Comparison of ENCODE assay signal across 24 cellular contexts in genomic region chr11:38990139-38990538, GRCh38.
"Had no signal": no experiment of that assay in that cellular context is flagged by ENCODE, and none has a peak within 500 bp of the region (broad histone marks: within the 10 kb centered on the region; RNA-seq: fewer than 3 reads in every experiment).

No MANE protein-coding gene starts in this region.

- H3K27ac ChIP-seq: PC-9, SK-N-MC, VCaP had no signal

- H2AFZ ChIP-seq: PC-9 had no signal

- H3K4me2 ChIP-seq: PC-9 had no signal

- DNase-seq: activated CD4-positive, alpha-beta memory T cell treated with anti-CD3 and anti-CD28 coated beads, Interleukin-2, amount 10 ng/mL, durations not matched to agents 7 days and 5 days; activated CD4-positive, alpha-beta T cell treated with anti-CD3 and anti-CD28 coated beads for 36 hours; activated CD4-positive, alpha-beta T cell treated with anti-CD3 and anti-CD28 coated beads, Interleukin-2, amount 50 U/mL, for 1 hour; activated CD8-positive, alpha-beta memory T cell treated with anti-CD3 and anti-CD28 coated beads, Interleukin-2, amount 50 U/mL, for 4 hours; activated gamma-delta T cell treated with Interleukin-2 at 50 U/mL for 16 hours; activated naive CD4-positive, alpha-beta T cell treated with anti-CD3 and anti-CD28 coated beads, Interleukin-2, amount 10 ng/mL, durations not matched to agents 7 days and 5 days; activated naive CD8-positive, alpha-beta T cell treated with anti-CD3 and anti-CD28 coated beads for 36 hours; activated T-cell treated with anti-CD3 and anti-CD28 coated beads, Interleukin-2, amount 50 U/mL, for 72 hours; anterior cingulate cortex; central memory CD4-positive, alpha-beta T cell; Karpas-422; NCI-H1048; NCI-H146; NCI-H1930; NCI-H2107; NCI-H2171 treated with DMSO at 0.1 percent for 48 hours; NCI-H226; NCI-H69; PC-9; T-helper 1 cell had no signal

- H3K4me3 ChIP-seq: K562, PC-9, SK-N-MC had no signal

- ATAC-seq: activated CD4-positive, alpha-beta T cell treated with anti-CD3 and anti-CD28 coated beads for 36 hours; activated T-cell treated with anti-CD3 and anti-CD28 coated beads, Interleukin-2, amount 50 U/mL, for 72 hours; K562; Right ventricle myocardium inferior had no signal

- FAIRE-seq: K562 had no signal
